ENCODE assay signal across 1 cellular context in the genomic region with DNA sequence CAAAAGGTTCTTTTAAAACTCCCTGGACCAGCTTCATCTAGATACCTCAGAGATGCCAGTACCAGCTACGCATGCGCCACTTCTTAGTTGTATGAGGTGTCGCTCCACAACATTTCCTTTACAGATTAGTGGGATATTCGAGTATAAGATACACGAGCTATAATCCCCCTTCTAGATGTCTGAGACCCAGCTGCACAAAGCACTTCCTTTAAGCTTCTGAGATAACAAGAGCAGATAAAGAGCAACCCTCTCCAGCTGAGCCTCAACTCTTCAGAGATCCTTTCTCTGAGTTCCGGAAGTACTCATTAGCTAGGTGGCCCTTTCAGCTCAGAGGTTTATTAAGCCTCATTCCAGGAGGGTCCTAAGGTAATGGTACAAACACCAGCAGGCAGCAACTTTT.
TF ChIP-seq lines count a peak whose summit lies in the region.

No MANE protein-coding gene starts in this region.

TF ChIP-seq in HepG2, 621 proteins besides CTCF, POLR2A, EP300 and RAD21:
- TF ChIP-seq ZNF256 (CRISPR knock-in tag; conservative IDR thresholded peaks at IDR 0.05) (no peak), ZBTB42 (CRISPR knock-in tag; IDR thresholded peaks at IDR 0.05) (no peak), ZNF138 (CRISPR knock-in tag; IDR thresholded peaks at IDR 0.05; ENCODE audit: low read depth) (no peak), MYNN (CRISPR knock-in tag; IDR thresholded peaks at IDR 0.05; ENCODE audit: low read depth) (no peak), MZF1 (CRISPR knock-in tag; IDR thresholded peaks at IDR 0.05; ENCODE audit: borderline replicate concordance) (no peak), ZSCAN29 (CRISPR knock-in tag; conservative IDR thresholded peaks at IDR 0.05) (no peak), FOXP4 (CRISPR knock-in tag; IDR thresholded peaks at IDR 0.05) (no peak), ATM (IDR thresholded peaks at IDR 0.05; ENCODE audit: borderline replicate concordance) (no peak)
- TF ChIP-seq, protein P1, sequence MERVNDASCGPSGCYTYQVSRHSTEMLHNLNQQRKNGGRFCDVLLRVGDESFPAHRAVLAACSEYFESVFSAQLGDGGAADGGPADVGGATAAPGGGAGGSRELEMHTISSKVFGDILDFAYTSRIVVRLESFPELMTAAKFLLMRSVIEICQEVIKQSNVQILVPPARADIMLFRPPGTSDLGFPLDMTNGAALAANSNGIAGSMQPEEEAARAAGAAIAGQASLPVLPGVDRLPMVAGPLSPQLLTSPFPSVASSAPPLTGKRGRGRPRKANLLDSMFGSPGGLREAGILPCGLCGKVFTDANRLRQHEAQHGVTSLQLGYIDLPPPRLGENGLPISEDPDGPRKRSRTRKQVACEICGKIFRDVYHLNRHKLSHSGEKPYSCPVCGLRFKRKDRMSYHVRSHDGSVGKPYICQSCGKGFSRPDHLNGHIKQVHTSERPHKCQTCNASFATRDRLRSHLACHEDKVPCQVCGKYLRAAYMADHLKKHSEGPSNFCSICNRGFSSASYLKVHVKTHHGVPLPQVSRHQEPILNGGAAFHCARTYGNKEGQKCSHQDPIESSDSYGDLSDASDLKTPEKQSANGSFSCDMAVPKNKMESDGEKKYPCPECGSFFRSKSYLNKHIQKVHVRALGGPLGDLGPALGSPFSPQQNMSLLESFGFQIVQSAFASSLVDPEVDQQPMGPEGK (CRISPR knock-in tag; IDR thresholded peaks at IDR 0.05): no peak
- TF ChIP-seq, protein P2, sequence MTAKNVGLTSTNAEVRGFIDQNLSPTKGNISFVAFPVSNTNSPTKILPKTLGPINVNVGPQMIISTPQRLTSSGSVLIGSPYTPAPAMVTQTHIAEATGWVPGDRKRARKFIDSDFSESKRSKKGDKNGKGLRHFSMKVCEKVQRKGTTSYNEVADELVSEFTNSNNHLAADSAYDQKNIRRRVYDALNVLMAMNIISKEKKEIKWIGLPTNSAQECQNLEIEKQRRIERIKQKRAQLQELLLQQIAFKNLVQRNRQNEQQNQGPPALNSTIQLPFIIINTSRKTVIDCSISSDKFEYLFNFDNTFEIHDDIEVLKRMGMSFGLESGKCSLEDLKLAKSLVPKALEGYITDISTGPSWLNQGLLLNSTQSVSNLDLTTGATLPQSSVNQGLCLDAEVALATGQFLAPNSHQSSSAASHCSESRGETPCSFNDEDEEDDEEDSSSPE (CRISPR knock-in tag; IDR thresholded peaks at IDR 0.05): no peak
